8 cellular contexts compared by ENCODE assay signal in the genomic region with DNA sequence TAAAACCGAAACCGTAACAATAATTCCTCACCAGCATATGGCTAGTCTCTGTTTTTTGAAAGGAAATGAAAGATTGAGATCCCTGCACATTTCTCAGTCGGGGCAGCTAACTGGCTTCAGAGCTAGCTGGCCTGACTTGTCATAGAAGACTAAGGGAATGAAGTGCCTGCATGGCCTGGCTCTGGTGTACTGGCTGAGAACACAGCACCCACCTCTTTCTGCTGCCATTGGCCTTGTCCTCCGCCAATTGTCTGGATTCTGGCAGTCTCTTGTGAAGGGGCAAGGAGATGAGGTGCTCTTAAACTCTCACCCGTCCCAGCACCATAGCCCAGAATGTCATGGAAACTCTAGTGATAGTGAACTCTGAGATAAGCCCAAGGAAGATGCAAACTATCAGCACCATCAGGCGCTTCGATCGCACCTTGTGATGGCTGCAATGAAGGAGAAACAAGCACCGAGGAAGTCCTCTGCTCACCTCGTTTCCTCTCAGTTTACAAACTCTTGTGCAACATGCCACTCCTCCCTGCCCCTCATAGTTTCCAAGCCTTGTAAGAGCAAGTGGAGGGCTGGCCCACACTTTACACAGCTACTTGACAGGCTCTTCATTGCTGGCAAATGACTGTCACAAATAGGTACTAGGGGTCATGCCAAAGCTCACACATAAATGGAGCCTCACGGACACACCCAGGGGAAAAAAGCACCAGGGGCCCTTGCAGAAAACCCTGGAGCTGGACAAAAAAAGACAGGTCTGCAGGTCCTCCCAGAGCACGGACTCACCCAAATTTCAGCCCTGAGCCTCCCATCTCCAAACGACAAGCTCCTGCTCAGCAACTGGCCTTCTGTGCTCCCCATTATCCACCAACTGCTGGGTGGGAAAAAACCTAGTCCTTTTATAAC. TPM values are rescaled to one million over a fixed set of nuclear protein-coding genes. Genes with fewer than 3 reads are reported as not detected.
DNase-seq lines count a peak whose midpoint lies in the region; ATAC-seq and TF ChIP-seq lines count a peak whose summit lies in the region.

No MANE protein-coding gene starts in this region.

- BruUV-seq in Panc1 (replicated peaks; lab: Mats Ljungman, UMichigan) (no TSS peak), MCF 10A (replicated peaks; lab: Mats Ljungman, UMichigan) (no TSS peak)

- no peaks in the 10 kb centered on the region for H3K27me3 ChIP-seq in GM06990 (replicated peaks; ENCODE audit: control insufficient read depth, insufficient read depth, low read length)
- H3K27me3 ChIP-seq in Panc1 (ENCODE audit: control insufficient read depth, insufficient read depth, low read length): no peaks in the 10 kb centered on the region
- H3K27me3 ChIP-seq in muscle layer of colon (ENCODE audit: control insufficient read depth in 1 of 2, insufficient read depth in 2 of 2, low read length in 2 of 2): no peaks in the 10 kb centered on the region
- no peaks in the 10 kb centered on the region for H3K27me3 ChIP-seq in tibial nerve

- peaks cover 20% of the 10 kb centered on the region for H3K4me1 Mint-ChIP-seq in MCF 10A (ENCODE audit: insufficient read depth, unreplicated experiment)

- H3K9ac ChIP-seq in muscle layer of colon (ENCODE audit: low read length): peak overlapping the region; percentile 15

- TF ChIP-seq POLR2A in tibial nerve (IDR thresholded peaks at IDR 0.05): no peak

- H3K27me3 Mint-ChIP-seq in MCF 10A (ENCODE audit: insufficient read depth, unreplicated experiment): no peaks in the 10 kb centered on the region

- DNase-seq in GM06990 (ENCODE audit: extremely low read depth, insufficient read length) (no peak), Panc1 (ENCODE audit: low read depth, low spot score) (no peak), MCF 10A (ENCODE audit: unreplicated experiment) (peak; percentile 38), tibial nerve (ENCODE audit: low spot score in 2 of 2) (no peak), NCI-H1930 (lab: John Stamatoyannopoulos, UW) (no peak), NCI-H2081 (lab: John Stamatoyannopoulos, UW) (no peak)

- H3K4me1 ChIP-seq in Panc1 (ENCODE audit: control insufficient read depth, insufficient read depth, low read length): peaks cover 21% of the 10 kb centered on the region
- H3K4me1 ChIP-seq in muscle layer of colon (ENCODE audit: insufficient read depth, low read length): peaks cover 15% of the 10 kb centered on the region
- peaks cover 0 to 39% (median 17%) of the 10 kb centered on the region in 4 donors for H3K4me1 ChIP-seq in tibial nerve

- in situ Hi-C loops in Panc1 (cut with HindIII; ENCODE audit: low pct_unique_long_range_greater_than_20kb, low sequenced_read_pairs): no loop called here

- no peak for TF ChIP-seq CTCF in GM06990 (IDR thresholded peaks at IDR 0.05; ENCODE audit: insufficient read depth, low read length, poor library complexity, severe bottlenecking)
- TF ChIP-seq CTCF in Panc1 (IDR thresholded peaks at IDR 0.05): no peak
- TF ChIP-seq CTCF in MCF 10A (IDR thresholded peaks at IDR 0.05; ENCODE audit: unreplicated experiment): no peak
- TF ChIP-seq CTCF in tibial nerve (IDR thresholded peaks at IDR 0.05): no peak

- peak overlapping the region; percentile 89 for H3K4me3 Mint-ChIP-seq in MCF 10A (ENCODE audit: unreplicated experiment)

- CTCF ChIA-PET in Panc1 (lab: Charles Lee) (interaction anchor here (0.6 kb wide), 1 partner anchor 395 kb away, joined by 5 read pairs; no protein-coding TSS in a partner anchor), MCF 10A (lab: Yijun Ruan, JAX) (interaction anchor here (1.0 to 1.3 kb wide), 4 partner anchors 45 to 94 kb away, joined by 3 to 5 read pairs (median 4); no protein-coding TSS in a partner anchor)

- 79 to 81% methylated on average over 13 of the region's 13 CpGs for WGBS in tibial nerve, 2 donors

- H3K9me3 Mint-ChIP-seq in MCF 10A (ENCODE audit: unreplicated experiment): no peaks in the 10 kb centered on the region

- peak overlapping the region; percentile 57 for H3K27ac Mint-ChIP-seq in MCF 10A (ENCODE audit: low read depth, unreplicated experiment)

- no peak for ATAC-seq in Panc1
- no peak for ATAC-seq in HG02870 (IDR thresholded peaks at IDR 0.05; ENCODE audit: unreplicated experiment)

- H3K9me3 ChIP-seq in Panc1 (ENCODE audit: control insufficient read depth, insufficient read depth, low read depth, low read length) (no peaks in the 10 kb centered on the region), muscle layer of colon (ENCODE audit: low read length) (no peaks in the 10 kb centered on the region), tibial nerve (no peaks in the 10 kb centered on the region)

- H3K27ac ChIP-seq in Panc1 (ENCODE audit: low read length) (peak overlapping the region; percentile 76), muscle layer of colon (ENCODE audit: low read depth, low read length) (no peak overlapping the region), tibial nerve (peak overlapping the region in 3 of 4 donors; percentile 72 to 78 (median 73))

- POLR2A ChIA-PET in Panc1 (lab: Charles Lee) (interaction anchor here (0.5 kb wide), 1 partner anchor 9 kb away, joined by 3 read pairs; no protein-coding TSS in a partner anchor), MCF 10A (lab: Yijun Ruan, JAX) (interaction anchor here (0.6 to 3.1 kb wide), 10 partner anchors 9 to 889 kb away, joined by 3 to 25 read pairs (median 4); a partner anchor contains a TSS)

- TF ChIP-seq EP300 in tibial nerve (IDR thresholded peaks at IDR 0.05): no peak

- H3K4me3 ChIP-seq in GM06990 (replicated peaks; ENCODE audit: low read depth, low read length) (peak overlapping the region; percentile 78), Panc1 (ENCODE audit: low read depth in 2 of 2, low read length in 2 of 2) (peak overlapping the region; percentile 80 to 81), muscle layer of colon (ENCODE audit: low read depth in 1 of 2, low read length in 2 of 2) (peak overlapping the region; percentile 40 to 84), tibial nerve (peak overlapping the region in 3 of 4 donors; percentile 55 to 79 (median 73))

- H3K36me3 ChIP-seq in GM06990 (ENCODE audit: control insufficient read depth, insufficient read depth, low read length) (peaks cover 1% of the 10 kb centered on the region; the same call in 1 of the 2 replicates), Panc1 (ENCODE audit: control insufficient read depth, insufficient read depth, low read length) (no peaks in the 10 kb centered on the region), muscle layer of colon (ENCODE audit: insufficient read depth, low read length) (peaks cover 11% of the 10 kb centered on the region), tibial nerve (peaks cover 0 to 30% (median 0%) of the 10 kb centered on the region in 3 donors)

- intact Hi-C loops in Panc1 (cut with micrococcal nuclease; ENCODE audit: unreplicated experiment): no loop called here
- intact Hi-C loops in MCF 10A (cut with micrococcal nuclease): no loop called here

- H3K36me3 Mint-ChIP-seq in MCF 10A (ENCODE audit: insufficient read depth, unreplicated experiment): no peaks in the 10 kb centered on the region

RNA-seq across cellular contexts. Expression of a gene that starts 16.4 kb away (rescaled TPM):
- 17.7 TPM for total RNA-seq in Panc1 (2021; ENCODE audit: unreplicated experiment)
- polyA plus RNA-seq in Panc1 (2012; ENCODE audit: insufficient read length): 11.5 TPM
- 4.7 and 5.9 TPM in 2 replicates for total RNA-seq in MCF 10A (2022)
- 10 to 100 TPM; 39.1 to 52.5 (median 49.0) TPM for total RNA-seq in tibial nerve

RNA-seq across cellular contexts. Expression of a gene that starts 59.3 kb away (rescaled TPM):
- total RNA-seq in Panc1 (2021; ENCODE audit: unreplicated experiment) (85.8 TPM), MCF 10A (2022) (55.6 and 61.7 TPM in 2 replicates), tibial nerve (10 to 100 TPM; 51.0 to 67.8 (median 62.8) TPM)
- polyA plus RNA-seq in Panc1 (2012; ENCODE audit: insufficient read length): 94.1 TPM
